17 cellular contexts compared by ENCODE assay signal in the genomic region with DNA sequence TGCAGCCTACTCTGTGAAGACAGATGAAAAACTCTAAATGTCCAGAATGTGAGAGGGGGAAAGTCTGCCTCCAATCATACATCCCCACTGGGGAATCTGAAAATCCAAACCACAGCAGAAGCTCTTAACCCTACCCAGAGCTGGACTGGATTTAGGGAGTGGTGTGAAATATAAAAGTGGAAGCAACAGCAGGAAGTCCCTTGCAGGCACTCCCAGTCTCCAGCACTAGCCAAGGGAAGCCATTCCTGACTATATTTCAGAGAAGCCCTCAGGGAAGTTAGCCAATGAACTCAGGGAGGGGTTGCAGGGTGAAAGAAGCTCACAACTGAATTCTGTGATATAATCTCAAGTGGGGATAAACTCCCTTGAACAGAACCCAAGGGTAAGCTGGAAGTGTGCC. TPM values are rescaled to one million over a fixed set of nuclear protein-coding genes. Genes with fewer than 3 reads are reported as not detected.
DNase-seq lines count a peak whose midpoint lies in the region; ATAC-seq and TF ChIP-seq lines count a peak whose summit lies in the region.
"Had no signal": no experiment of that assay in that cellular context is flagged by ENCODE, and none has a peak within 500 bp of the region (broad histone marks: within the 10 kb centered on the region; RNA-seq: fewer than 3 reads in every experiment).

No MANE protein-coding gene starts in this region.

- H3K27me3 Mint-ChIP-seq in endodermal cell (ENCODE audit: insufficient read depth) (no peaks in the 10 kb centered on the region), mesothelial cell of epicardium (ENCODE audit: low read depth) (no peaks in the 10 kb centered on the region)

- H3K4me1 Mint-ChIP-seq in endodermal cell: no peaks in the 10 kb centered on the region
- peaks cover 39% of the 10 kb centered on the region for H3K4me1 Mint-ChIP-seq in mesothelial cell of epicardium

- H3K4me3 ChIP-seq in endodermal cell (ENCODE audit: low read length): no peak overlapping the region
- H3K4me3 ChIP-seq: PC-9 had no signal

- peaks cover 3% of the 10 kb centered on the region for H3K9me3 Mint-ChIP-seq in endodermal cell
- peaks cover 27% of the 10 kb centered on the region for H3K9me3 Mint-ChIP-seq in mesothelial cell of epicardium

- TF ChIP-seq CTCF in endodermal cell (conservative IDR thresholded peaks at IDR 0.05) (no peak), mesothelial cell of epicardium (IDR thresholded peaks at IDR 0.05; ENCODE audit: unreplicated experiment) (no peak)

- H3K27ac ChIP-seq in endodermal cell (ENCODE audit: low read depth, low read length): peak overlapping the region; percentile 12
- H3K27ac ChIP-seq: PC-9, RWPE1 had no signal

- H3K27ac Mint-ChIP-seq in endodermal cell (no peak overlapping the region), mesothelial cell of epicardium (peak overlapping the region; percentile 57)

- H3K36me3 ChIP-seq in endodermal cell (ENCODE audit: control insufficient read depth, insufficient read depth, low read length): no peaks in the 10 kb centered on the region

- no peak overlapping the region for H3K4me3 Mint-ChIP-seq in endodermal cell
- H3K4me3 Mint-ChIP-seq in mesothelial cell of epicardium: no peak overlapping the region

- no peaks in the 10 kb centered on the region for H3K4me1 ChIP-seq in endodermal cell (ENCODE audit: control insufficient read depth, insufficient read depth, low read length)

- no peaks in the 10 kb centered on the region for H3K9me3 ChIP-seq in endodermal cell (ENCODE audit: control insufficient read depth, low read length)

- ATAC-seq in GM19324 (IDR thresholded peaks at IDR 0.05; ENCODE audit: low FRiP score, unreplicated experiment): no peak

- DNase-seq in LoVo (ENCODE audit: low spot score) (peak; percentile 20), endodermal cell (no peak), mesothelial cell of epicardium (ENCODE audit: low spot score in 2 of 2, unreplicated experiment in 2 of 2) (no peak), renal cortical epithelial cell (ENCODE audit: low read depth) (peak; percentile 11), NCI-H345 treated with DMSO at 0.1 percent for 48 hours (lab: John Stamatoyannopoulos, UW; ENCODE audit: unreplicated experiment) (no peak), pons (ENCODE audit: low spot score) (no peak)
- DNase-seq: C1 segment of cervical spinal cord, DMS79, NCI-H1105 treated with DMSO at 0.1 percent for 48 hours, NCI-H187, NCI-H2107, NCI-H226, NCI-H526, PC-9, SIG-M5 had no signal

- peaks cover 3% of the 10 kb centered on the region for H3K36me3 Mint-ChIP-seq in endodermal cell (ENCODE audit: low read depth)
- peaks cover 18% of the 10 kb centered on the region for H3K36me3 Mint-ChIP-seq in mesothelial cell of epicardium

- no peaks in the 10 kb centered on the region for H3K27me3 ChIP-seq in endodermal cell (ENCODE audit: control insufficient read depth, insufficient read depth, low read length, poor library complexity, severe bottlenecking)

- H3K9ac ChIP-seq in endodermal cell (ENCODE audit: extremely low read depth, low read length, poor library complexity, severe bottlenecking): no peak overlapping the region

RNA-seq across cellular contexts. Expression of a gene that starts 51.5 kb away (rescaled TPM):
- total RNA-seq in endodermal cell: 1 to 10 TPM; 3.7 to 5.4 TPM
- 1.0 TPM for polyA plus RNA-seq in endodermal cell (2013, experiment 1 of 2)
- polyA plus RNA-seq in endodermal cell (2013, experiment 2 of 2): 1.0 TPM
- total RNA-seq in mesothelial cell of epicardium: 4.0 to 4.4 TPM (median 4.1 TPM) in 3 replicates
- 4.5 and 6.7 TPM in 2 replicates for total RNA-seq in renal cortical epithelial cell

Comparison
In these comparisons a context has a peak if more than half of its experiments do, and no peak if none do; other contexts are left out.
1. DNase-seq: peak in LoVo (single experiment) and renal cortical epithelial cell (single experiment); none in endodermal cell (single experiment), mesothelial cell of epicardium (0 of 2), NCI-H345 treated with DMSO at 0.1 percent for 48 hours (single experiment) and pons (single experiment).